Comparison of ENCODE assay signal across 8 cellular contexts in genomic region chr3:4751057-4752051, GRCh38.
DNase-seq lines count a peak whose midpoint lies in the region; ATAC-seq and TF ChIP-seq lines count a peak whose summit lies in the region.

No MANE protein-coding gene starts in this region.

- ATAC-seq in WTC11 (no peak), gastroesophageal sphincter (peak; percentile 81)

- H3K27ac Mint-ChIP-seq in WTC11: no peak overlapping the region

- no peak for TF ChIP-seq POLR2A in gastroesophageal sphincter (IDR thresholded peaks at IDR 0.05)

- no peak for TF ChIP-seq EP300 in gastroesophageal sphincter (IDR thresholded peaks at IDR 0.05)

- H3K27ac ChIP-seq in gastroesophageal sphincter (peak overlapping the region; percentile 51 to 74 (median 72)), rectal smooth muscle tissue (ENCODE audit: low read depth, low read length) (peak overlapping the region; percentile 93)

- CTCF ChIA-PET in WTC11 (lab: Charles Lee): interaction anchor here (0.7 to 1.2 kb wide), 3 partner anchors 30 to 225 kb away, joined by 3 to 6 read pairs (median 3); no protein-coding TSS in a partner anchor

- no peaks in the 10 kb centered on the region for H3K9me3 Mint-ChIP-seq in WTC11

- H3K27me3 ChIP-seq in gastroesophageal sphincter (no peaks in the 10 kb centered on the region), rectal smooth muscle tissue (ENCODE audit: control insufficient read depth, insufficient read depth, low read length) (no peaks in the 10 kb centered on the region), BE2C (no peaks in the 10 kb centered on the region)

- H3K4me3 ChIP-seq in gastroesophageal sphincter (no peak overlapping the region), rectal smooth muscle tissue (ENCODE audit: low read length) (no peak overlapping the region), BE2C (ENCODE audit: low read depth, low read length) (no peak overlapping the region)

- WGBS in gastroesophageal sphincter (ENCODE audit: low coverage in 1 of 2), 2 donors: 40 to 41% methylated on average over 9 to 11 of the region's 12 CpGs

- H3K9ac ChIP-seq in rectal smooth muscle tissue (ENCODE audit: low read length): no peak overlapping the region

- H3K36me3 ChIP-seq in gastroesophageal sphincter: peaks cover 0 to 23% of the 10 kb centered on the region in 2 donors
- no peaks in the 10 kb centered on the region for H3K36me3 ChIP-seq in rectal smooth muscle tissue (ENCODE audit: control insufficient read depth, insufficient read depth, low read length)
- peaks cover 3% of the 10 kb centered on the region for H3K36me3 ChIP-seq in BE2C

- peak; percentile 22 for DNase-seq in NCI-H82 (lab: John Stamatoyannopoulos, UW)
- no peak for DNase-seq in NCI-H82 treated with DMSO at 0.1 percent for 48 hours (lab: John Stamatoyannopoulos, UW; ENCODE audit: unreplicated experiment)
- DNase-seq in WTC11 (ENCODE audit: low spot score): no peak
- no peak for DNase-seq in KG1 (lab: John Stamatoyannopoulos, UW)
- DNase-seq in Ammon's horn (ENCODE audit: low spot score): no peak
- no peak for DNase-seq in BE2C

- H3K4me3 Mint-ChIP-seq in WTC11: no peak overlapping the region

- TF ChIP-seq CTCF in WTC11 (IDR thresholded peaks at IDR 0.05) (no peak), gastroesophageal sphincter (IDR thresholded peaks at IDR 0.05) (no peak), BE2C (IDR thresholded peaks at IDR 0.05; ENCODE audit: low read depth, low read length) (no peak)

- no peaks in the 10 kb centered on the region for H3K27me3 Mint-ChIP-seq in WTC11 (ENCODE audit: low read depth)

- POLR2A ChIA-PET in WTC11 (lab: Charles Lee): interaction anchor here (0.6 kb wide), 1 partner anchor 348 kb away, joined by 4 read pairs; no protein-coding TSS in a partner anchor

- peaks cover 20% of the 10 kb centered on the region for H3K4me1 Mint-ChIP-seq in WTC11

- H3K9me3 ChIP-seq in gastroesophageal sphincter: no peaks in the 10 kb centered on the region
- no peaks in the 10 kb centered on the region for H3K9me3 ChIP-seq in BE2C

- H3K4me1 ChIP-seq in gastroesophageal sphincter (peaks cover 10 to 50% (median 25%) of the 10 kb centered on the region in 3 donors), rectal smooth muscle tissue (ENCODE audit: control insufficient read depth, insufficient read depth, low read length) (peaks cover 24% of the 10 kb centered on the region), BE2C (no peaks in the 10 kb centered on the region)

- H3K36me3 Mint-ChIP-seq in WTC11: no peaks in the 10 kb centered on the region

TF ChIP-seq in WTC11, 78 proteins besides CTCF, POLR2A, EP300 and RAD21:
- TF ChIP-seq ZNF416 (CRISPR knock-in tag; IDR thresholded peaks at IDR 0.05) (no peak), ATF1 (CRISPR knock-in tag; IDR thresholded peaks at IDR 0.05) (no peak), KAT7 (CRISPR knock-in tag; IDR thresholded peaks at IDR 0.05; ENCODE audit: borderline replicate concordance) (no peak), ZNF423 (CRISPR knock-in tag; IDR thresholded peaks at IDR 0.05) (peak; percentile 78), FOXP1 (CRISPR knock-in tag; IDR thresholded peaks at IDR 0.05; ENCODE audit: borderline replicate concordance) (no peak), ESRRA (CRISPR knock-in tag; IDR thresholded peaks at IDR 0.05; ENCODE audit: borderline replicate concordance) (no peak)
